Comparison of ENCODE assay signal across 24 cellular contexts in the genomic region with DNA sequence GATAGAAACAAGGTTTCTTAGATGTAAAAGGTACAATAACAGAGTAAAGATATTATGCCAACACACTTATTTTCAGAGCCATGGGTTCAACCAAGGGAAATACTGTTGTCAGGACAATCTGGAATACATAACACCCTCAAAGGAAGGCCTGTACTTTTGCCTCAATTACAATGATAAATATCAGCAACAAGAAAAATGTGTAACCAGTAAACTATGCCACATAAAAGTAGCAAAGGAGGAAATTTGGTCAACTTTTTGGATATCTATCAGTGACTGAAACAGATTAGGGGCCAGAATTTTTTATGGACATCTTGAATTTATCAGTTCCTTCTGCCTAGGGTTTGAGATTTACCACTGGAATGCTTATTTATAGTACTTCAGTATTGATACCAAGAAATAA. TPM values are rescaled to one million over a fixed set of nuclear protein-coding genes. Genes with fewer than 3 reads are reported as not detected.
"Had no signal": no experiment of that assay in that cellular context is flagged by ENCODE, and none has a peak within 500 bp of the region (broad histone marks: within the 10 kb centered on the region; RNA-seq: fewer than 3 reads in every experiment).

No MANE protein-coding gene starts in this region.

- DNase-seq: colonic mucosa; effector CD8-positive, alpha-beta T cell; foreskin melanocyte; glutamatergic neuron; heart right ventricle; hippocampal formation; immature natural killer cell; islet precursor cell; kidney glomerular epithelial cell; left ventricle myocardium superior; lower lobe of right lung; naive thymus-derived CD8-positive, alpha-beta T cell; nephron progenitor cell; nucleus accumbens; stimulated activated CD4-positive, alpha-beta T cell treated with anti-CD3 and anti-CD28 coated beads, Interleukin-4, amount 100 ng/mL, for 4 hours; upper lobe of left lung had no signal

- H3K4me1 ChIP-seq: colonic mucosa, heart right ventricle, lower lobe of right lung, prostate gland, right atrium auricular region, tibial nerve, upper lobe of left lung had no signal

- H3K4me3 ChIP-seq: colonic mucosa, heart right ventricle, lower lobe of right lung, prostate gland, right atrium auricular region, thoracic aorta, tibial nerve, upper lobe of left lung had no signal

- H3K9me3 ChIP-seq: colonic mucosa, heart right ventricle, lower lobe of right lung, prostate gland, right atrium auricular region, thoracic aorta, tibial nerve, upper lobe of left lung had no signal

- H3K27me3 ChIP-seq: colonic mucosa, heart right ventricle, right atrium auricular region, tibial nerve, upper lobe of left lung had no signal

- H3K27ac ChIP-seq: colonic mucosa, epithelial cell of prostate, heart right ventricle, lower lobe of right lung, prostate gland, right atrium auricular region, thoracic aorta, tibial nerve, upper lobe of left lung had no signal

- ATAC-seq: esophagus mucosa; heart right ventricle; left ventricle myocardium superior; lower lobe of right lung; naive thymus-derived CD8-positive, alpha-beta T cell; sciatic nerve; stimulated activated memory B cell treated with anti-CD40 and anti-IgM and Interleukin-4, amounts not matched to agents 10 μg/mL and 1 μg/mL and 100 μg/mL, for 72 hours had no signal

RNA-seq across cellular contexts. Expression of a gene that starts 24.6 kb away (rescaled TPM):
- polyA plus RNA-seq: immature natural killer cell; naive thymus-derived CD8-positive, alpha-beta T cell had no signal
